20 cellular contexts compared by ENCODE assay signal in the genomic region with DNA sequence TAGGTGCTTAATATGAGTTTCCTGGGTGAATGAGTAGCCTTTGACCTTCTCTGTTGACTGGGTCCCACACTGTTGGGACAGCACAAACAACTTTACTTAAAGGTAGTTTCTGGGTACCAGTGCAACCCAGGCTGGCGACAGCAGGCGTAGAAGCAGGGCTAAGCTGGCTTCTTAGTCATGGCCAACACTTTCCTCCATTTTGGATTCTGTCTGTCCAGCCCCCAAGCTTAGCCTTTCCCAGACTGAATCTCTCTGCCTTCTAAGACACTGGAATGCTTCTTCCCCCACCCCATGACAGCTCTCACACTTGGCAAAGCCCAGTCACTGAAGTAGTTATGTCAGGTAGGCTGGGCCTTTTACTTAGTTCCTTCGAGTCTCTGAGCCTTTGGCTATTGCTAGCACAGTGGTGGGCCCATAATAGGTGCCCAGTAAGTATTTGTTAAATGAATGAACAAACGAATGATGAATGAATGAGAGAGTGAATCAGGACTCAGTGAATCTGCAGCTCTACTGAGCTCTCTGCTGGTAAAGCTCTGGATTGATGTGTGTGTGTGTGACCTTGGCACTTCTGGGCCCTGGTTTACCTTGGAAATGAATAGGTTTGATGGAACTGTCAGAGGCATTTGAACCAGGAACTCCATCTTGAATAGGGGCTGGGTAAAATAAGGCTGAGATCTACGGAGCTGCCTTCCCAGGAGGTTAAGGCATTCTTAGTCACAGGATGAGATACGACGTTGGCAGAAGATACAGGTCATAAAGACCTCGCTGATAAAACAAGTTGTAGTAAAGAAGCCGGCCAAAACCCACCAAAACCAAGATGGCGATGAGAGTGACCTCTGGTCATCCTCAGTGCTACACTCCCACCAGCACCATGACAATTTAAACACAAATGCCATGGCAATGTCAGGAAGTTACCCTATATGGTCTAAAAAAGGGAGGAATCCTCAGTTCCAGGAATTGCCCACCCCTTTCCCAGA. TPM values are rescaled to one million over a fixed set of nuclear protein-coding genes. Genes with fewer than 3 reads are reported as not detected.
DNase-seq lines count a peak whose midpoint lies in the region; ATAC-seq, FAIRE-seq and TF ChIP-seq lines count a peak whose summit lies in the region.
"Had no signal": no experiment of that assay in that cellular context is flagged by ENCODE, and none has a peak within 500 bp of the region (broad histone marks: within the 10 kb centered on the region; RNA-seq: fewer than 3 reads in every experiment).

No MANE protein-coding gene starts in this region.

- H2BK20ac ChIP-seq in IMR-90 (ENCODE audit: low read depth, low read length) = peak overlapping the region; percentile 14; the same call in 1 of the 2 replicates

- H3K4me2 ChIP-seq in IMR-90 (ENCODE audit: low read depth, low read length) (no peak overlapping the region), astrocyte (ENCODE audit: low read length) (no peak overlapping the region)

- CTCF ChIA-PET in CD4-positive, alpha-beta memory T cell (lab: Charles Lee; ENCODE audit: partially characterized antibody) = interaction anchor here (0.7 to 7.9 kb wide), 4 partner anchors 31 to 68 kb away, joined by 3 to 111 read pairs (median 3); no protein-coding TSS in a partner anchor
- CTCF ChIA-PET in IMR-90 (lab: Yijun Ruan, JAX) = no interaction called here

- no peak overlapping the region for H3K23ac ChIP-seq in IMR-90 (ENCODE audit: low read depth, low read length)

- H3K79me1 ChIP-seq in IMR-90 (ENCODE audit: low read depth in 1 of 2, low read length in 2 of 2) = 0 out of 4 replicates have a peak, but pooled peaks cover 0 to 3% of the 10 kb centered on the region in 2 experiments

- H3K9me3 ChIP-seq in CD4-positive, alpha-beta memory T cell (ENCODE audit: control insufficient read depth in 1 of 2, low read length in 2 of 2) = no peaks in the 10 kb centered on the region
- no peaks in the 10 kb centered on the region for H3K9me3 ChIP-seq in IMR-90 (ENCODE audit: control insufficient read depth, insufficient read depth, low read length)
- H3K9me3 ChIP-seq in astrocyte (ENCODE audit: insufficient read depth, low read depth, low read length) = no peaks in the 10 kb centered on the region
- H3K9me3 ChIP-seq: BE2C, heart right ventricle, pancreas, thoracic aorta had no signal

- peaks cover 3% of the 10 kb centered on the region; the same call in 1 of the 2 replicates for H3K9me1 ChIP-seq in IMR-90 (ENCODE audit: insufficient read depth, low read length)

- BruUV-seq in IMR-90 (replicated peaks; lab: Mats Ljungman, UMichigan) = no TSS peak

- no peaks in the 10 kb centered on the region for H3K9me3 Mint-ChIP-seq in CD4-positive, alpha-beta memory T cell
- no peaks in the 10 kb centered on the region for H3K9me3 Mint-ChIP-seq in astrocyte (ENCODE audit: unreplicated experiment)
- H3K9me3 Mint-ChIP-seq in nephron progenitor cell = no peaks in the 10 kb centered on the region

- H2AK5ac ChIP-seq in IMR-90 (ENCODE audit: low read depth, low read length) = no peak overlapping the region; the same call in none of the 2 replicates

- WGBS in IMR-90 (ENCODE audit: extremely low coverage in 2 of 2, insufficient read length in 1 of 2), 2 experiments = 94% methylated on average over 2 of the region's 10 CpGs; no CpG with 5 or more reads in 1 of the 2 experiments

- H4K91ac ChIP-seq in IMR-90 (ENCODE audit: insufficient read depth, low read depth, low read length) = peak overlapping the region; percentile 4; the same call in 1 of the 2 replicates

- H3K18ac ChIP-seq in IMR-90 (ENCODE audit: low read depth, low read length) = no peak overlapping the region; the same call in 1 of the 2 replicates

- H3K27me3 ChIP-seq in CD4-positive, alpha-beta memory T cell (ENCODE audit: insufficient read depth, low read length) = no peaks in the 10 kb centered on the region
- no peaks in the 10 kb centered on the region for H3K27me3 ChIP-seq in IMR-90 (ENCODE audit: control insufficient read depth, insufficient read depth, low read length)
- no peaks in the 10 kb centered on the region for H3K27me3 ChIP-seq in astrocyte (ENCODE audit: insufficient read depth, low read length)
- H3K27me3 ChIP-seq: BE2C, heart right ventricle, pancreas had no signal

- H3K36me3 ChIP-seq in CD4-positive, alpha-beta memory T cell (ENCODE audit: insufficient read depth, low read length) = no peaks in the 10 kb centered on the region
- H3K36me3 ChIP-seq in IMR-90 (ENCODE audit: control insufficient read depth, insufficient read depth, low read length) (no peaks in the 10 kb centered on the region), astrocyte (ENCODE audit: insufficient read depth, low read length) (no peaks in the 10 kb centered on the region)
- H3K36me3 ChIP-seq: BE2C, heart right ventricle, pancreas, thoracic aorta had no signal

- peak overlapping the region; percentile 33; the same call in 1 of the 2 replicates for H2BK120ac ChIP-seq in IMR-90 (ENCODE audit: low read depth, low read length)

- POLR2A ChIA-PET in CD4-positive, alpha-beta memory T cell (lab: Charles Lee; ENCODE audit: partially characterized antibody) = interaction anchor here (0.9 to 15.1 kb wide), 6 partner anchors 14 to 40 kb away, joined by 3 to 263 read pairs (median 90); a partner anchor contains a TSS
- POLR2A ChIA-PET in IMR-90 (lab: Charles Lee; ENCODE audit: unreplicated experiment) = no interaction called here

- H3K4ac ChIP-seq in IMR-90 (ENCODE audit: low read depth, low read length) = no peak overlapping the region

- peaks cover 48 to 95% (median 80%) of the 10 kb centered on the region in 4 donors for H3K4me1 Mint-ChIP-seq in CD4-positive, alpha-beta memory T cell
- H3K4me1 Mint-ChIP-seq in astrocyte (ENCODE audit: low read depth, unreplicated experiment) = peaks cover 30% of the 10 kb centered on the region
- H3K4me1 Mint-ChIP-seq in nephron progenitor cell = peaks cover 92% of the 10 kb centered on the region

- no peaks in the 10 kb centered on the region for H3K36me3 Mint-ChIP-seq in CD4-positive, alpha-beta memory T cell
- no peaks in the 10 kb centered on the region for H3K36me3 Mint-ChIP-seq in astrocyte (ENCODE audit: low read depth, unreplicated experiment)
- no peaks in the 10 kb centered on the region for H3K36me3 Mint-ChIP-seq in nephron progenitor cell (ENCODE audit: low read depth)

- TF ChIP-seq RAD21 in IMR-90 (IDR thresholded peaks at IDR 0.05; ENCODE audit: low read length) = no peak

- H3K27me3 Mint-ChIP-seq in CD4-positive, alpha-beta memory T cell = no peaks in the 10 kb centered on the region
- H3K27me3 Mint-ChIP-seq in astrocyte (ENCODE audit: low read depth, unreplicated experiment) (peaks cover 6% of the 10 kb centered on the region), nephron progenitor cell (ENCODE audit: low read depth, poor library complexity) (no peaks in the 10 kb centered on the region)

- no peak overlapping the region for H2AK9ac ChIP-seq in IMR-90 (replicated peaks; ENCODE audit: low read depth, low read length, poor library complexity)

- H2AFZ ChIP-seq in IMR-90 (replicated peaks; ENCODE audit: low read length, poor library complexity) (no peak overlapping the region), astrocyte (ENCODE audit: low read depth, low read length) (no peak overlapping the region)

- no peak for DNase-seq in CD4-positive, alpha-beta memory T cell
- DNase-seq in IMR-90 (no peak), astrocyte (ENCODE audit: low read depth) (no peak), nephron progenitor cell (no peak), iPS-NIHi7 (ENCODE audit: extremely low spot score) (no peak), kidney tubule cell (ENCODE audit: low spot score) (no peak), AG08396 (ENCODE audit: low spot score) (no peak)
- DNase-seq in activated naive CD4-positive, alpha-beta T cell treated with Interleukin-2 at 50 U/mL for 16 hours = no peak
- DNase-seq: activated T-cell treated with anti-CD3 and anti-CD28 coated beads for 4 hours; BE2C; heart right ventricle; kidney; NCI-H1694 treated with DMSO at 0.1 percent for 48 hours; NCI-H446; pancreas; SIG-M5; stimulated activated CD4-positive, alpha-beta T cell treated with anti-CD3 and anti-CD28 coated beads, Interleukin-4, amount 100 ng/mL, for 1 hour; T-helper 9 cell had no signal

- no peak overlapping the region for H3K9ac ChIP-seq in IMR-90 (ENCODE audit: low read depth, low read length)
- H3K9ac ChIP-seq in astrocyte (ENCODE audit: low read length) = no peak overlapping the region

- H3K4me3 ChIP-seq in CD4-positive, alpha-beta memory T cell (ENCODE audit: low read length in 2 of 2) = no peak overlapping the region
- H3K4me3 ChIP-seq in IMR-90 (ENCODE audit: insufficient read depth, low read depth, low read length) (no peak overlapping the region), astrocyte (ENCODE audit: insufficient read depth, low read depth, low read length) (no peak overlapping the region)
- H3K4me3 ChIP-seq: heart right ventricle, pancreas, thoracic aorta had no signal

- TF ChIP-seq CTCF in IMR-90 (conservative IDR thresholded peaks at IDR 0.05; ENCODE audit: low read depth, low read length) = no peak
- TF ChIP-seq CTCF in astrocyte (IDR thresholded peaks at IDR 0.05; ENCODE audit: insufficient read depth, low read depth, low read length) = no peak
- TF ChIP-seq CTCF in nephron progenitor cell (IDR thresholded peaks at IDR 0.05) = no peak

- 0 out of 3 replicates have a peak overlapping the region, but pooled peaks have one; percentile 51 for H2BK15ac ChIP-seq in IMR-90 (ENCODE audit: low read depth, low read length)

- H3K4me3 Mint-ChIP-seq in CD4-positive, alpha-beta memory T cell = peak overlapping the region in 2 of 8 donors; percentile 19 to 21
- H3K4me3 Mint-ChIP-seq in astrocyte (ENCODE audit: unreplicated experiment) (no peak overlapping the region), nephron progenitor cell (no peak overlapping the region)

- no peak overlapping the region for H2BK5ac ChIP-seq in IMR-90 (ENCODE audit: low read depth, low read length, poor library complexity, severe bottlenecking)

- no peak overlapping the region for H3K56ac ChIP-seq in IMR-90 (ENCODE audit: extremely low read depth, insufficient read depth, low read length)

- no peaks in the 10 kb centered on the region for H4K20me1 ChIP-seq in IMR-90 (ENCODE audit: insufficient read depth, low read length)
- H4K20me1 ChIP-seq in astrocyte (ENCODE audit: insufficient read depth, low read length) = no peaks in the 10 kb centered on the region

- peaks cover 90% of the 10 kb centered on the region for H3K4me1 ChIP-seq in CD4-positive, alpha-beta memory T cell (ENCODE audit: insufficient read depth, low read length)
- peaks cover 6% of the 10 kb centered on the region for H3K4me1 ChIP-seq in IMR-90 (ENCODE audit: control insufficient read depth, insufficient read depth, low read length)
- H3K4me1 ChIP-seq in astrocyte (ENCODE audit: insufficient read depth, low read length) = peaks cover 9% of the 10 kb centered on the region

- peak overlapping the region in 6 of 7 donors; percentile 40 to 66 (median 53) for H3K27ac Mint-ChIP-seq in CD4-positive, alpha-beta memory T cell
- H3K27ac Mint-ChIP-seq in astrocyte (ENCODE audit: unreplicated experiment) = peak overlapping the region; percentile 47
- H3K27ac Mint-ChIP-seq in nephron progenitor cell = peak overlapping the region; percentile 91

- no peak for FAIRE-seq in astrocyte (lab: Jason Lieb, UNC)
- FAIRE-seq: kidney, pancreas had no signal

- in situ Hi-C loops in IMR-90 (cut with MboI; ENCODE audit: low sequenced_read_pairs) = no loop called here

- no peaks in the 10 kb centered on the region for H3K79me2 ChIP-seq in astrocyte (ENCODE audit: insufficient read depth, low read length)

- no peak for TF ChIP-seq POLR2A in IMR-90 (IDR thresholded peaks at IDR 0.05; ENCODE audit: low read depth, low read length)

- ATAC-seq in IMR-90 (ENCODE audit: low read depth) = no peak
- ATAC-seq: pancreas had no signal

- H4K5ac ChIP-seq in IMR-90 (ENCODE audit: low read depth, low read length) = no peak overlapping the region

- dilution Hi-C loops in IMR-90 (cut with HindIII; ENCODE audit: low sequenced_read_pairs, unreplicated experiment) = no loop called here

- intact Hi-C loops in CD4-positive, alpha-beta memory T cell (cut with micrococcal nuclease) = no loop called here
- intact Hi-C loops in IMR-90 (cut with micrococcal nuclease) = no loop called here

- H3K14ac ChIP-seq in IMR-90 (replicated peaks; ENCODE audit: low read depth, low read length) = no peak overlapping the region

- H3K27ac ChIP-seq in CD4-positive, alpha-beta memory T cell (ENCODE audit: low read depth, low read length) = no peak overlapping the region
- H3K27ac ChIP-seq in IMR-90 (ENCODE audit: insufficient read depth, low read length) = no peak overlapping the region
- H3K27ac ChIP-seq in astrocyte (ENCODE audit: low read depth, low read length) = no peak overlapping the region
- H3K27ac ChIP-seq: HL-60, pancreas, thoracic aorta had no signal

- H4K8ac ChIP-seq in IMR-90 (ENCODE audit: low read depth in 2 of 2, low read length in 2 of 2) = no peak overlapping the region; a peak in 1 of 4 replicates

RNA-seq across cellular contexts. Expression of a gene that starts 37.4 kb away (rescaled TPM):
- 10 to 100 TPM; 89.6 to 98.0 TPM for total RNA-seq in CD4-positive, alpha-beta memory T cell
- 10 to 100 TPM in 1 of 2 donors, 1 to 10 TPM in 1; 8.9 to 20.1 TPM for polyA plus RNA-seq in CD4-positive, alpha-beta memory T cell
- total RNA-seq in IMR-90 (2012; rRNA removed) (109 and 171 TPM in 2 replicates), astrocyte (91.4 and 94.3 TPM in 2 replicates)
- 304 and 385 TPM in 2 replicates for polyA plus RNA-seq in IMR-90 (2012; rRNA removed)
- 781 and 851 TPM in 2 replicates for polyA plus RNA-seq in IMR-90 (2012; cell fraction: cytosol; rRNA removed)
- polyA plus RNA-seq in IMR-90 (2012; cell fraction: nucleus; rRNA removed; ENCODE audit: low replicate concordance) = 1,444 and 1,599 TPM in 2 replicates
